17 cellular contexts compared by ENCODE assay signal in the genomic region with DNA sequence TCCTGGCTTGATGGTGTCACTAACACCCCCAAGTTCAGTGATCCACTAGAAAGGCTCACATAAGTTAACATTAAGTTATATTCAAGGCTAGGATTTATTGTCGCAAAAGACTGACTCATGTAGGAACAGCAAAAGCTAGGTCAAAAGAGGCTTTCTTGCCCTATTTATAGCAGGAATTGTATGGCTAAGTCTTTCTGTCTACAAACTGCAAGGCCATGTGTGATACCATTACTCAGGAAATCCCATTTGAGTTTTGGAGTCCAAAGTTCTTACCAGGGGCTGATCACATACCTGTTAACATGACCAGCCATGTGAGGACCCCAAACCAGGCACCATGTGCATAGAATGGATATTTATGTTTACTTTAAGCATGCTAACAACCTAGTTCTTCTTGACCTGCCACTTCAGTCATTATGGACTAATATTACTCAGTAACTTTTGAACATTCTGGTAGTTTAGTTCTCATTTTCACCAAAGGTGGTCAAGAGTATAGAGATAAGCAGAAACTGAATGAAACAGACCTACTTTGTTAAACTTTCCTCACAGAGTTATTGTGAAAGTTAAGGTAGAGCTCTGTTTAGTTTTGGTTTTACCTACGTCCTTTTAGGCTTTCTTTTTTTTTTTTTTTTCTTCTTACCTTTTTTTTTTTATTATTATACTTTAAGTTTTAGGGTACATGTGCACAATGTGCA.
DNase-seq lines count a peak whose midpoint lies in the region; ATAC-seq, FAIRE-seq and TF ChIP-seq lines count a peak whose summit lies in the region.
"Had no signal": no experiment of that assay in that cellular context is flagged by ENCODE, and none has a peak within 500 bp of the region (broad histone marks: within the 10 kb centered on the region; RNA-seq: fewer than 3 reads in every experiment).

No MANE protein-coding gene starts in this region.

- no peak overlapping the region for H3K4me3 Mint-ChIP-seq in stimulated activated naive B cell treated with anti-CD40 and anti-IgM and Interleukin-4, amounts not matched to agents 10 μg/mL and 1 μg/mL and 100 μg/mL, for 72 hours
- H3K4me3 Mint-ChIP-seq: B cell; central memory CD8-positive, alpha-beta T cell; mesothelial cell of epicardium; stimulated activated naive CD8-positive, alpha-beta T cell treated with anti-CD3 and anti-CD28 coated beads, Interleukin-15, Interleukin-2, amounts not matched to agents 100 ng/mL and 50 ng/mL, for 24 hours had no signal

- no peaks in the 10 kb centered on the region for H3K9me3 Mint-ChIP-seq in stimulated activated naive B cell treated with anti-CD40 and anti-IgM and Interleukin-4, amounts not matched to agents 10 μg/mL and 1 μg/mL and 100 μg/mL, for 72 hours
- H3K9me3 Mint-ChIP-seq: central memory CD8-positive, alpha-beta T cell; stimulated activated naive CD8-positive, alpha-beta T cell treated with anti-CD3 and anti-CD28 coated beads, Interleukin-15, Interleukin-2, amounts not matched to agents 100 ng/mL and 50 ng/mL, for 24 hours had no signal

- H3K4me1 Mint-ChIP-seq in stimulated activated naive B cell treated with anti-CD40 and anti-IgM and Interleukin-4, amounts not matched to agents 10 μg/mL and 1 μg/mL and 100 μg/mL, for 72 hours = peaks cover 7 to 25% of the 10 kb centered on the region in 2 donors
- H3K4me1 Mint-ChIP-seq: B cell, mesothelial cell of epicardium had no signal

- DNase-seq in amniotic epithelial cell (ENCODE audit: low read depth) = peak; percentile 33
- no peak for DNase-seq in stimulated activated naive B cell treated with anti-CD40 and anti-IgM and Interleukin-4, amounts not matched to agents 10 μg/mL and 1 μg/mL and 100 μg/mL, for 72 hours
- DNase-seq in RCC 7860 (ENCODE audit: low spot score) = no peak
- DNase-seq: activated naive CD4-positive, alpha-beta T cell; erythroblast; NCI-H446; stimulated activated CD4-positive, alpha-beta T cell treated with anti-CD3 and anti-CD28 coated beads, Interleukin-4, amount 100 ng/mL, for 1 hour; T-helper 9 cell had no signal

- no peaks in the 10 kb centered on the region for H3K27me3 Mint-ChIP-seq in stimulated activated naive B cell treated with anti-CD40 and anti-IgM and Interleukin-4, amounts not matched to agents 10 μg/mL and 1 μg/mL and 100 μg/mL, for 72 hours
- H3K27me3 Mint-ChIP-seq: B cell; central memory CD8-positive, alpha-beta T cell; stimulated activated naive CD8-positive, alpha-beta T cell treated with anti-CD3 and anti-CD28 coated beads, Interleukin-15, Interleukin-2, amounts not matched to agents 100 ng/mL and 50 ng/mL, for 24 hours had no signal

- ATAC-seq in GM18868 (IDR thresholded peaks at IDR 0.05; ENCODE audit: unreplicated experiment) = peak; percentile 57
- ATAC-seq in GM21576 (IDR thresholded peaks at IDR 0.05; ENCODE audit: unreplicated experiment) = peak; percentile 68
- peak; percentile 70 for ATAC-seq in HG03045 (IDR thresholded peaks at IDR 0.05; ENCODE audit: unreplicated experiment)
- ATAC-seq in stimulated activated naive B cell treated with anti-CD40 and anti-IgM and Interleukin-4, amounts not matched to agents 10 μg/mL and 1 μg/mL and 100 μg/mL, for 72 hours (replicated peaks) = no peak
- no peak for ATAC-seq in activated CD4-positive, CD25-positive, alpha-beta regulatory T cell treated with anti-CD3 and anti-CD28 coated beads, Interleukin-2, amount 50 U/mL, for 24 hours
- ATAC-seq in SK-N-SH treated with all-trans-retinoic acid at 6 μM for 48 hours = no peak

- no peak overlapping the region for H3K27ac Mint-ChIP-seq in stimulated activated naive B cell treated with anti-CD40 and anti-IgM and Interleukin-4, amounts not matched to agents 10 μg/mL and 1 μg/mL and 100 μg/mL, for 72 hours
- H3K27ac Mint-ChIP-seq: B cell; mesothelial cell of epicardium; stimulated activated naive CD8-positive, alpha-beta T cell treated with anti-CD3 and anti-CD28 coated beads, Interleukin-15, Interleukin-2, amounts not matched to agents 100 ng/mL and 50 ng/mL, for 24 hours had no signal

- H3K36me3 Mint-ChIP-seq in stimulated activated naive B cell treated with anti-CD40 and anti-IgM and Interleukin-4, amounts not matched to agents 10 μg/mL and 1 μg/mL and 100 μg/mL, for 72 hours = peaks cover 3 to 5% of the 10 kb centered on the region in 2 donors

- FAIRE-seq in RCC 7860 (lab: Jason Lieb, UNC) = no peak

TF ChIP-seq in SK-N-SH treated with all-trans-retinoic acid at 6 μM for 48 hours, 23 proteins besides CTCF, POLR2A, EP300 and RAD21 (continues in another document):
- TF ChIP-seq PATZ1 (CRISPR knock-in tag; IDR thresholded peaks at IDR 0.05; ENCODE audit: borderline replicate concordance) (no peak), CREB5 (CRISPR knock-in tag; IDR thresholded peaks at IDR 0.05; ENCODE audit: low read depth) (no peak), GLIS3 (CRISPR knock-in tag; IDR thresholded peaks at IDR 0.05) (no peak), PPARA (CRISPR knock-in tag; IDR thresholded peaks at IDR 0.05; ENCODE audit: borderline replicate concordance) (no peak), ZNF70 (CRISPR knock-in tag; IDR thresholded peaks at IDR 0.05) (no peak), TCF4 (CRISPR knock-in tag; IDR thresholded peaks at IDR 0.05; ENCODE audit: borderline replicate concordance) (no peak), ZFP3 (CRISPR knock-in tag; IDR thresholded peaks at IDR 0.05) (no peak), CSRNP3 (CRISPR knock-in tag; IDR thresholded peaks at IDR 0.05) (no peak), TSHZ2 (CRISPR knock-in tag; IDR thresholded peaks at IDR 0.05) (no peak), BACH2 (CRISPR knock-in tag; IDR thresholded peaks at IDR 0.05; ENCODE audit: borderline replicate concordance) (no peak), RARB (CRISPR knock-in tag; IDR thresholded peaks at IDR 0.05) (no peak), OSR1 (CRISPR knock-in tag; IDR thresholded peaks at IDR 0.05) (no peak), CSDC2 (CRISPR knock-in tag; IDR thresholded peaks at IDR 0.05) (no peak), SNAI2 (CRISPR knock-in tag; IDR thresholded peaks at IDR 0.05) (no peak)

Comparison
In these comparisons a context has a peak if more than half of its experiments do, and no peak if none do; other contexts are left out.
1. ATAC-seq: peak in GM18868 (single experiment), GM21576 (single experiment) and HG03045 (single experiment); none in stimulated activated naive B cell treated with anti-CD40 and anti-IgM and Interleukin-4, amounts not matched to agents 10 μg/mL and 1 μg/mL and 100 μg/mL, for 72 hours (0 of 2), activated CD4-positive, CD25-positive, alpha-beta regulatory T cell treated with anti-CD3 and anti-CD28 coated beads, Interleukin-2, amount 50 U/mL, for 24 hours (0 of 2) and SK-N-SH treated with all-trans-retinoic acid at 6 μM for 48 hours (single experiment).